15 cellular contexts compared by ENCODE assay signal in the genomic region with DNA sequence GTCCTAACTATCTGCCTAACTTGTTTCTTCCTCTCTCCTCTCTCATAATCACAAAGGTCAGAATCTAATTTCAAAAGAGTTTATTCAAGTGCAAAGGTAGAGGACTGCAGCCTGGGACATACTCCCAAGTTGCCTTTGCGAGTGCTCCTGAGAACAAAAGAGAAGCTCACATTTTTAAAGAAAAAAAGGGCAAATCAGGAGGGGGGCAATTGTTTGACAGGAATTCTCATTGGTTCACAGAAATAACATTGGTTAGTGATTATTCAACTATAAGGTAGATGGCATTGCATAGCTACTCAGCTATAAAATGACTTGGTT.
DNase-seq lines count a peak whose midpoint lies in the region; ATAC-seq, FAIRE-seq and TF ChIP-seq lines count a peak whose summit lies in the region.
"Had no signal": no experiment of that assay in that cellular context is flagged by ENCODE, and none has a peak within 500 bp of the region (broad histone marks: within the 10 kb centered on the region; RNA-seq: fewer than 3 reads in every experiment).

No MANE protein-coding gene starts in this region.

- H3K9me3 ChIP-seq in NT2/D1 (ENCODE audit: insufficient read depth, low read length) (peaks cover 57% of the 10 kb centered on the region), endodermal cell (ENCODE audit: control insufficient read depth, low read length) (peaks cover 47% of the 10 kb centered on the region)

- no peak for TF ChIP-seq CTCF in GM23338 (conservative IDR thresholded peaks at IDR 0.05; ENCODE audit: low read depth in 2 of 2)
- no peak for TF ChIP-seq CTCF in endodermal cell (conservative IDR thresholded peaks at IDR 0.05)
- no peak for TF ChIP-seq CTCF in neural crest cell (conservative IDR thresholded peaks at IDR 0.05)

- H3K9ac ChIP-seq in NT2/D1 (ENCODE audit: insufficient read length, low read depth) (no peak overlapping the region), endodermal cell (ENCODE audit: extremely low read depth, low read length, poor library complexity, severe bottlenecking) (no peak overlapping the region)
- H3K9ac ChIP-seq: BLaER1, GM23248 had no signal

- H3K27ac Mint-ChIP-seq in GM23338 (peak overlapping the region; percentile 27; the same call in 1 of the 2 replicates), endodermal cell (peak overlapping the region; percentile 29), neural crest cell (ENCODE audit: unreplicated experiment) (peak overlapping the region; percentile 15)
- H3K27ac Mint-ChIP-seq: CD8-positive, alpha-beta memory T cell had no signal

- no peak overlapping the region for H3K4me2 ChIP-seq in GM23338
- H3K4me2 ChIP-seq: BLaER1 had no signal

- H3K27ac ChIP-seq in GM23338 (ENCODE audit: low read depth) (peak overlapping the region; percentile 78), endodermal cell (ENCODE audit: low read depth, low read length) (no peak overlapping the region)
- H3K27ac ChIP-seq: 22Rv1, BLaER1, GM23248 had no signal

- H3K36me3 Mint-ChIP-seq in GM23338 (ENCODE audit: low read depth) (peaks cover 56% of the 10 kb centered on the region), endodermal cell (ENCODE audit: low read depth) (peaks cover 11% of the 10 kb centered on the region), neural crest cell (ENCODE audit: low read depth) (peaks cover 12% of the 10 kb centered on the region)
- H3K36me3 Mint-ChIP-seq: CD8-positive, alpha-beta memory T cell had no signal

- no peaks in the 10 kb centered on the region for H3K79me2 ChIP-seq in GM23338 (replicated peaks; ENCODE audit: insufficient read depth)

- no peaks in the 10 kb centered on the region for H4K20me1 ChIP-seq in GM23338 (replicated peaks; ENCODE audit: insufficient read depth)
- H4K20me1 ChIP-seq: BLaER1 had no signal

- H3K4me1 ChIP-seq in GM23338 (ENCODE audit: insufficient read depth) (peaks cover 6% of the 10 kb centered on the region; the same call in 1 of the 2 replicates), NT2/D1 (ENCODE audit: insufficient read depth, insufficient read length) (no peaks in the 10 kb centered on the region), endodermal cell (ENCODE audit: control insufficient read depth, insufficient read depth, low read length) (no peaks in the 10 kb centered on the region)
- H3K4me1 ChIP-seq: HAP-1 had no signal

- H3K4me3 ChIP-seq in GM23338 (no peak overlapping the region), NT2/D1 (ENCODE audit: insufficient read length, low read depth) (no peak overlapping the region), endodermal cell (ENCODE audit: low read length) (no peak overlapping the region)
- H3K4me3 ChIP-seq: BLaER1, GM23248, HAP-1 had no signal

- peaks cover 25% of the 10 kb centered on the region; the same call in 1 of the 2 replicates for H3K9me2 ChIP-seq in GM23338 (ENCODE audit: insufficient read depth)

- no peak overlapping the region for H2AFZ ChIP-seq in GM23338
- H2AFZ ChIP-seq: GM23248 had no signal

- H3K4me1 Mint-ChIP-seq in GM23338 (peaks cover 13% of the 10 kb centered on the region), endodermal cell (peaks cover 3% of the 10 kb centered on the region), neural crest cell (peaks cover 3% of the 10 kb centered on the region)
- H3K4me1 Mint-ChIP-seq: CD8-positive, alpha-beta memory T cell had no signal

- FAIRE-seq in urothelium cell line (lab: Jason Lieb, UNC) = no peak

- H3K36me3 ChIP-seq in GM23338 (ENCODE audit: insufficient read depth) (peaks cover 39% of the 10 kb centered on the region), NT2/D1 (ENCODE audit: insufficient read depth, insufficient read length, low read length) (no peaks in the 10 kb centered on the region), endodermal cell (ENCODE audit: control insufficient read depth, insufficient read depth, low read length) (no peaks in the 10 kb centered on the region)
- H3K36me3 ChIP-seq: BLaER1, HAP-1 had no signal

- WGBS in endodermal cell (ENCODE audit: insufficient coverage in 1 of 2, insufficient read length in 1 of 2), 2 experiments = 86% methylated on average over 1 of the region's 1 CpG; no CpG with 5 or more reads in 1 of the 2 experiments

- H3K4me3 Mint-ChIP-seq in GM23338 (no peak overlapping the region), endodermal cell (no peak overlapping the region), neural crest cell (no peak overlapping the region)
- H3K4me3 Mint-ChIP-seq: CD8-positive, alpha-beta memory T cell had no signal

- ATAC-seq in GM23338 (peak; percentile 90), GM21381 (IDR thresholded peaks at IDR 0.05; ENCODE audit: unreplicated experiment) (no peak)

- DNase-seq in GM23338 (ENCODE audit: low spot score) = peak; percentile 48
- peak; percentile 63 for DNase-seq in NT2/D1 (ENCODE audit: low read depth, low spot score)
- DNase-seq in endodermal cell = no peak
- DNase-seq in neural crest cell (ENCODE audit: low read depth, low spot score) = no peak
- DNase-seq in NCI-H1092 (lab: John Stamatoyannopoulos, UW) = no peak
- DNase-seq in urothelium cell line (ENCODE audit: low spot score) = no peak
- no peak for DNase-seq in NCI-H2029 treated with DMSO at 0.1 percent for 48 hours (lab: John Stamatoyannopoulos, UW)
- DNase-seq: AML-193; CD8-positive, alpha-beta memory T cell; GM23248; IMR-90 had no signal

- peaks cover 20% of the 10 kb centered on the region for H3F3A ChIP-seq in GM23338 (replicated peaks; ENCODE audit: low read depth)

- H3K27me3 Mint-ChIP-seq in GM23338 (ENCODE audit: insufficient read depth, low read depth, poor library complexity) = peaks cover 12% of the 10 kb centered on the region
- H3K27me3 Mint-ChIP-seq in endodermal cell (ENCODE audit: insufficient read depth) = no peaks in the 10 kb centered on the region
- no peaks in the 10 kb centered on the region for H3K27me3 Mint-ChIP-seq in neural crest cell (ENCODE audit: low read depth)

- H3K27me3 ChIP-seq in GM23338 (ENCODE audit: insufficient read depth) (no peaks in the 10 kb centered on the region), NT2/D1 (ENCODE audit: insufficient read depth, insufficient read length) (no peaks in the 10 kb centered on the region), endodermal cell (ENCODE audit: control insufficient read depth, insufficient read depth, low read length, poor library complexity, severe bottlenecking) (no peaks in the 10 kb centered on the region)
- H3K27me3 ChIP-seq: BLaER1 had no signal

- peaks cover 56% of the 10 kb centered on the region for H3K9me3 Mint-ChIP-seq in GM23338
- H3K9me3 Mint-ChIP-seq in endodermal cell = peaks cover 47% of the 10 kb centered on the region
- H3K9me3 Mint-ChIP-seq in neural crest cell = peaks cover 17% of the 10 kb centered on the region

TF ChIP-seq in GM23338, 12 proteins besides CTCF, POLR2A, EP300 and RAD21 (continues in another document):
- TF ChIP-seq JUNB (IDR thresholded peaks at IDR 0.05; ENCODE audit: unreplicated experiment) (no peak), EZH2 (IDR thresholded peaks at IDR 0.05; ENCODE audit: low read depth, unreplicated experiment) (no peak), NANOG (IDR thresholded peaks at IDR 0.05; ENCODE audit: borderline replicate concordance) (peak; percentile 29; the same call in 1 of the 2 replicates)
- TF ChIP-seq, protein P1, sequence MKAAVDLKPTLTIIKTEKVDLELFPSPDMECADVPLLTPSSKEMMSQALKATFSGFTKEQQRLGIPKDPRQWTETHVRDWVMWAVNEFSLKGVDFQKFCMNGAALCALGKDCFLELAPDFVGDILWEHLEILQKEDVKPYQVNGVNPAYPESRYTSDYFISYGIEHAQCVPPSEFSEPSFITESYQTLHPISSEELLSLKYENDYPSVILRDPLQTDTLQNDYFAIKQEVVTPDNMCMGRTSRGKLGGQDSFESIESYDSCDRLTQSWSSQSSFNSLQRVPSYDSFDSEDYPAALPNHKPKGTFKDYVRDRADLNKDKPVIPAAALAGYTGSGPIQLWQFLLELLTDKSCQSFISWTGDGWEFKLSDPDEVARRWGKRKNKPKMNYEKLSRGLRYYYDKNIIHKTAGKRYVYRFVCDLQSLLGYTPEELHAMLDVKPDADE (IDR thresholded peaks at IDR 0.05) = no peak

Comparison
In these comparisons a context has a peak if more than half of its experiments do, and no peak if none do; other contexts are left out.
1. DNase-seq: peak in GM23338 (single experiment) and NT2/D1 (single experiment); none in endodermal cell (single experiment), neural crest cell (single experiment), NCI-H1092 (single experiment), urothelium cell line (single experiment) and NCI-H2029 treated with DMSO at 0.1 percent for 48 hours (single experiment).
2. Peak in every context shown above with its lines, with median percentiles within 50 percentile points of each other: H3K27ac Mint-ChIP-seq.